Comparison of ENCODE assay signal across 29 cellular contexts in genomic region chr1:55448261-55448660, GRCh38.
"Had no signal": no experiment of that assay in that cellular context is flagged by ENCODE, and none has a peak within 500 bp of the region (broad histone marks: within the 10 kb centered on the region; RNA-seq: fewer than 3 reads in every experiment).

No MANE protein-coding gene starts in this region.

- H3K27ac Mint-ChIP-seq: activated naive CD8-positive, alpha-beta T cell treated with anti-CD3 and anti-CD28 coated beads for 36 hours; activated T-cell treated with anti-CD3 and anti-CD28 coated beads, Interleukin-2, amount 50 U/mL, for 24 hours; activated T-helper 17 cell treated with anti-CD3 and anti-CD28 coated beads, Interleukin-2, amount 50 U/mL, for 72 hours; endodermal cell; immature natural killer cell; naive thymus-derived CD4-positive, alpha-beta T cell; stimulated activated naive B cell treated with anti-CD40 and anti-IgM and Interleukin-4, amounts not matched to agents 10 μg/mL and 1 μg/mL and 100 μg/mL, for 72 hours had no signal

- H3K36me3 Mint-ChIP-seq: activated naive CD8-positive, alpha-beta T cell treated with anti-CD3 and anti-CD28 coated beads for 36 hours; immature natural killer cell; naive thymus-derived CD4-positive, alpha-beta T cell; stimulated activated naive B cell treated with anti-CD40 and anti-IgM and Interleukin-4, amounts not matched to agents 10 μg/mL and 1 μg/mL and 100 μg/mL, for 72 hours had no signal

- H3K9me3 Mint-ChIP-seq: activated naive CD8-positive, alpha-beta T cell treated with anti-CD3 and anti-CD28 coated beads for 36 hours; activated T-cell treated with anti-CD3 and anti-CD28 coated beads, Interleukin-2, amount 50 U/mL, for 24 hours; activated T-helper 17 cell treated with anti-CD3 and anti-CD28 coated beads, Interleukin-2, amount 50 U/mL, for 72 hours; immature natural killer cell had no signal

- H3K4me3 ChIP-seq: breast epithelium, lung, right lobe of liver, thoracic aorta, upper lobe of left lung had no signal

- DNase-seq: activated CD4-positive, alpha-beta T cell treated with anti-CD3 and anti-CD28 coated beads for 1 hour; activated CD4-positive, alpha-beta T cell treated with anti-CD3 and anti-CD28 coated beads, Interleukin-2, amount 50 U/mL, for 4 hours; activated CD8-positive, alpha-beta memory T cell treated with anti-CD3 and anti-CD28 coated beads for 24 hours; activated CD8-positive, alpha-beta memory T cell treated with anti-CD3 and anti-CD28 coated beads, Interleukin-2, amount 50 U/mL, for 4 hours; activated naive CD4-positive, alpha-beta T cell; activated naive CD8-positive, alpha-beta T cell treated with anti-CD3 and anti-CD28 coated beads for 36 hours; activated T-cell treated with anti-CD3 and anti-CD28 coated beads, Interleukin-2, amount 50 U/mL, for 24 hours; amniotic stem cell; cerebellar nuclear complex; cortex of kidney; endodermal cell; foreskin keratinocyte; immature natural killer cell; naive thymus-derived CD4-positive, alpha-beta T cell; occipital lobe; posterior cingulate gyrus; right lobe of liver; small intestine; stimulated activated CD4-positive, alpha-beta T cell treated with anti-CD3 and anti-CD28 coated beads, Interleukin-15, amount 100 ng/mL, for 24 hours; stimulated activated CD8-positive, alpha-beta memory T cell treated with anti-CD3 and anti-CD28 coated beads, Interleukin-4, amount 100 ng/mL, for 48 hours; stimulated activated naive B cell treated with anti-CD40 and anti-IgM and Interleukin-4, amounts not matched to agents 10 μg/mL and 1 μg/mL and 100 μg/mL, for 72 hours; T-helper 1 cell; upper lobe of left lung had no signal

- ATAC-seq: activated T-helper 17 cell treated with anti-CD3 and anti-CD28 coated beads, Interleukin-2, amount 50 U/mL, for 72 hours; left lobe of liver; naive thymus-derived CD4-positive, alpha-beta T cell; right lobe of liver; stimulated activated naive B cell treated with anti-CD40 and anti-IgM and Interleukin-4, amounts not matched to agents 10 μg/mL and 1 μg/mL and 100 μg/mL, for 72 hours had no signal

- H3K27ac ChIP-seq: breast epithelium, epithelial cell of prostate, foreskin keratinocyte, right lobe of liver, thoracic aorta, upper lobe of left lung had no signal

- H3K36me3 ChIP-seq: breast epithelium, right lobe of liver, thoracic aorta, upper lobe of left lung had no signal

- H3K9me3 ChIP-seq: breast epithelium, right lobe of liver, thoracic aorta, upper lobe of left lung had no signal

- H3K4me1 ChIP-seq: breast epithelium, foreskin keratinocyte, right lobe of liver had no signal

- H3K27me3 ChIP-seq: breast epithelium, foreskin keratinocyte, right lobe of liver, upper lobe of left lung had no signal
